ENCODE assay signal across 8 cellular contexts in the genomic region with DNA sequence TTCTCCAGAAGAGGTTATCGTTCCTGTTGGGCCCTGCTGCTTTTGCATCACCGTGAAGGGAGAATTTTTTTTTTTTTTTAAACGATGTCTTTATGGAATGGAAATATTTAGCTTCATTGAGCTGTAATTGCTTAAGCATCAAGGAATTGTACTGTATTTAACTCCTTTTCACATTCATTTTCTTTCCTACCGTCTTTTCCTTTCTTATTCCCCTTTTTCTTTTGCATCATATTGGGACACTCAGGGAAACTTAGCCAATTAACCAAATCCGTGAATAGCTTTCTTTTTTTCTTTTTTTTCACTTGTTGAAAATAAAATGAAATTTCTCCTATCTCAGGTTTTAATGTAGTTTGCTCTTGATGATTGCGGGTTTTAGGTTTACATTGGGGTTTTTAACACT. TPM values are rescaled to one million over a fixed set of nuclear protein-coding genes. Genes with fewer than 3 reads are reported as not detected.
DNase-seq lines count a peak whose midpoint lies in the region; ATAC-seq and TF ChIP-seq lines count a peak whose summit lies in the region.

No MANE protein-coding gene starts in this region.

- H3K27me3 ChIP-seq in left ventricle myocardium inferior (ENCODE audit: low read depth) (no peaks in the 10 kb centered on the region), brain microvascular endothelial cell (replicated peaks) (no peaks in the 10 kb centered on the region), vagina (no peaks in the 10 kb centered on the region)

- in situ Hi-C loops in brain microvascular endothelial cell (cut with HindIII; ENCODE audit: low pct_ligation_motif_present, low sequenced_read_pairs) (no loop called here), G401 (cut with HindIII; ENCODE audit: low sequenced_read_pairs) (no loop called here)

- H3K27ac ChIP-seq in left ventricle myocardium inferior (replicated peaks) = peak overlapping the region; percentile 98
- no peak overlapping the region for H3K27ac ChIP-seq in brain microvascular endothelial cell
- no peak overlapping the region for H3K27ac ChIP-seq in mesodermal cell (ENCODE audit: low read depth, low read length, severe bottlenecking)
- peak overlapping the region; percentile 92 for H3K27ac ChIP-seq in vagina

- WGBS in mesodermal cell (ENCODE audit: insufficient coverage in 2 of 2), 2 experiments = 0% methylated on average over 1 of the region's 6 CpGs

- H3K36me3 ChIP-seq in left ventricle myocardium inferior (peaks cover 19% of the 10 kb centered on the region), brain microvascular endothelial cell (replicated peaks) (peaks cover 2% of the 10 kb centered on the region), mesodermal cell (ENCODE audit: control insufficient read depth, insufficient read depth, low read length) (peaks cover 34% of the 10 kb centered on the region), vagina (peaks cover 0 to 11% of the 10 kb centered on the region in 2 donors)

- no peaks in the 10 kb centered on the region for H3K9me3 ChIP-seq in left ventricle myocardium inferior (replicated peaks)
- H3K9me3 ChIP-seq in mesodermal cell (ENCODE audit: control insufficient read depth, low read length) = no peaks in the 10 kb centered on the region
- H3K9me3 ChIP-seq in vagina = no peaks in the 10 kb centered on the region

- peak overlapping the region; percentile 91 for H3K4me3 ChIP-seq in left ventricle myocardium inferior
- peak overlapping the region; percentile 81 for H3K4me3 ChIP-seq in brain microvascular endothelial cell (ENCODE audit: low read depth, low read length)
- H3K4me3 ChIP-seq in mesodermal cell (ENCODE audit: extremely low read depth, insufficient read depth, low read length, poor library complexity, severe bottlenecking) = peak overlapping the region; percentile 75
- peak overlapping the region; percentile 79 to 97 for H3K4me3 ChIP-seq in vagina

- no peak for DNase-seq in left ventricle myocardium inferior
- DNase-seq in left cardiac atrium = no peak
- no peak for DNase-seq in brain microvascular endothelial cell
- DNase-seq in vagina (ENCODE audit: extremely low spot score in 2 of 2) = no peak
- no peak for DNase-seq in NCI-H524 treated with DMSO at 0.1 percent for 48 hours (lab: John Stamatoyannopoulos, UW)
- DNase-seq in G401 (ENCODE audit: low spot score) = no peak

- H3K4me1 ChIP-seq in left ventricle myocardium inferior (peaks cover 65% of the 10 kb centered on the region), mesodermal cell (ENCODE audit: control insufficient read depth, insufficient read depth, low read length, poor library complexity, severe bottlenecking) (peaks cover 15% of the 10 kb centered on the region), vagina (peaks cover 58% of the 10 kb centered on the region)

- no peak for TF ChIP-seq POLR2A in vagina (IDR thresholded peaks at IDR 0.05)

- TF ChIP-seq CTCF in left ventricle myocardium inferior (IDR thresholded peaks at IDR 0.05; ENCODE audit: borderline replicate concordance) = no peak
- no peak for TF ChIP-seq CTCF in brain microvascular endothelial cell (IDR thresholded peaks at IDR 0.05; ENCODE audit: low read depth, low read length, missing control alignments)
- no peak for TF ChIP-seq CTCF in vagina (IDR thresholded peaks at IDR 0.05)

- no peak for ATAC-seq in left cardiac atrium
- no peak for ATAC-seq in HG02870 (IDR thresholded peaks at IDR 0.05; ENCODE audit: unreplicated experiment)

- intact Hi-C loops in left ventricle myocardium inferior (cut with micrococcal nuclease) (loop anchor here (10.0 kb wide), 1 partner anchor 54 kb away; no protein-coding TSS in a partner anchor), left cardiac atrium (cut with DNase I) (loop anchor here in 1 of 2 donors (10.0 kb wide), 1 partner anchor 186 kb away; no protein-coding TSS in a partner anchor), vagina (cut with DNase I) (loop anchor here (5.0 kb wide), 1 partner anchor 934 kb away; no protein-coding TSS in a partner anchor)

RNA-seq across cellular contexts. Expression of a gene that starts 1.5 kb away (rescaled TPM):
- 34.3 TPM for total RNA-seq in left ventricle myocardium inferior
- 10 to 100 TPM; 31.5 to 31.9 TPM for total RNA-seq in left cardiac atrium
- 41.2 TPM for polyA plus RNA-seq in mesodermal cell (2013, experiment 1 of 2)
- 33.2 TPM for polyA plus RNA-seq in mesodermal cell (2013, experiment 2 of 2)
- total RNA-seq in vagina = 53.0 TPM
- 11.4 and 14.4 TPM in 2 replicates for total RNA-seq in G401 (2014; rRNA removed; shearing (Covaris generic))

Comparison
In these comparisons a context has a peak if more than half of its experiments do, and no peak if none do; other contexts are left out.
1. H3K27ac ChIP-seq: peak in left ventricle myocardium inferior (single experiment) and vagina (single experiment); none in brain microvascular endothelial cell (single experiment) and mesodermal cell (single experiment).
2. Peak in every context shown above with its lines, with median percentiles within 50 percentile points of each other: H3K4me3 ChIP-seq.